Comparison of ENCODE assay signal across 25 cellular contexts in the genomic region with DNA sequence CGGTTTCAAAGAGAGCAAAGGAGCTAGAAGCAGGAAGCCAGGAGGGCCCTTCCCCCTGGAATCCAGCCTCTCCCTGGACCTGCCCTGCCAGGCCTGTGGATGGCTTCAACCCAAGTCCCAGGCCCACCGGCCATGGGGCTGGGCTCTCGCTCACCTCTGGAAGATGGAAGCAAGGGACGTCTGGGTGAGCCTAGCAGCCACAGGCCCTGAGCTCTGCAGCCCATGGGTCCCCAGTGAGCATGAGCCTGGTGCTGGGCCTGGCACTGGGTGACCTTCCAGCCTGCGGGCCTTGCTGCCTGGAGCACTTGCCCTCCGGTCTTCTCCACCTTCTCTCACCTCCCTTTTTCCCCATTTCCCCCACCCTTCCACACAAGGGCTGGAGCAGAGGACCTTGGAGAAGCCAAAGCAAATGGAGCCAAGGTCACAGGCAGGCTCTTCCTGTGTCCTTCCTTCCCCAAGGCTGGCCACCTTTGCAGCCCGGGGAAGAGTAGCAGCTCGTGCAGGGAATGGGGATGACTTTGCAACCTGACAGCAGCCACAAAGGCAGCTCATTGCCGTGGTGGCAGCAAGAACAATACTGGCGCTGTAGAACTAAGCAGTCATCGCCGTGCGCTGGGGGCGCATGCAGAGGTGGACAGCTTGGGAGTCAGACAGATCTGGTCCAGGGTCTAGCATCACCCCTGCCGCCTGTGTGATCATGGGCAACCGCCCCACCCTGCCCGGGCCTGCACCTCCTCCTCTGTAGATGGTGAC.
"Had no signal": no experiment of that assay in that cellular context is flagged by ENCODE, and none has a peak within 500 bp of the region (broad histone marks: within the 10 kb centered on the region; RNA-seq: fewer than 3 reads in every experiment).

No MANE protein-coding gene starts in this region.

- H3K27ac Mint-ChIP-seq: endodermal cell; naive thymus-derived CD4-positive, alpha-beta T cell; nephron had no signal

- H3K4me1 ChIP-seq: psoas muscle, right lobe of liver, tibial nerve, upper lobe of left lung had no signal

- H3K27me3 Mint-ChIP-seq: naive thymus-derived CD4-positive, alpha-beta T cell had no signal

- H3K9me3 ChIP-seq: gastrocnemius medialis, ovary, psoas muscle, right lobe of liver, thoracic aorta, tibial nerve, upper lobe of left lung had no signal

- H3K36me3 ChIP-seq: gastrocnemius medialis, ovary, thoracic aorta, upper lobe of left lung had no signal

- H3K4me1 Mint-ChIP-seq: endodermal cell; naive thymus-derived CD4-positive, alpha-beta T cell; nephron had no signal

- DNase-seq: cerebellar nuclear complex; effector CD8-positive, alpha-beta T cell; endodermal cell; foreskin fibroblast; gastrocnemius medialis; mesenchymal stem cell; midbrain; naive thymus-derived CD4-positive, alpha-beta T cell; occipital lobe; ovary; small intestine; stimulated activated CD4-positive, alpha-beta T cell treated with anti-CD3 and anti-CD28 coated beads, Interleukin-12 subunit alpha, Interleukin-12 subunit beta, amount 100 ng/mL, for 4 hours; stimulated activated CD4-positive, alpha-beta T cell treated with anti-CD3 and anti-CD28 coated beads, Interleukin-1b, Interleukin-23, amount 100 ng/mL, for 48 hours; stimulated activated CD4-positive, alpha-beta T cell treated with anti-CD3 and anti-CD28 coated beads, Interleukin-4, amount 100 ng/mL, for 1 hour; stimulated activated CD8-positive, alpha-beta memory T cell treated with anti-CD3 and anti-CD28 coated beads, Interleukin-4, amount 100 ng/mL, for 48 hours; stimulated activated naive CD8-positive, alpha-beta T cell treated with anti-CD3 and anti-CD28 coated beads, Interleukin-15, Interleukin-2, amounts not matched to agents 100 U/mL and 50 U/mL, for 24 hours; upper lobe of left lung had no signal

- H3K4me3 Mint-ChIP-seq: endodermal cell; naive thymus-derived CD4-positive, alpha-beta T cell; nephron had no signal

- H3K27me3 ChIP-seq: gastrocnemius medialis, ovary, right lobe of liver, tibial nerve, upper lobe of left lung had no signal

- ATAC-seq: esophagus mucosa; gastrocnemius medialis; left lobe of liver; naive thymus-derived CD4-positive, alpha-beta T cell; psoas muscle; right lobe of liver; stimulated activated naive CD8-positive, alpha-beta T cell treated with anti-CD3 and anti-CD28 coated beads, Interleukin-15, Interleukin-2, amounts not matched to agents 100 U/mL and 50 U/mL, for 24 hours had no signal

- H3K27ac ChIP-seq: epithelial cell of prostate, gastrocnemius medialis, ovary, psoas muscle, right lobe of liver, thoracic aorta, tibial nerve, upper lobe of left lung had no signal

- H3K36me3 Mint-ChIP-seq: naive thymus-derived CD4-positive, alpha-beta T cell had no signal

- H3K9me3 Mint-ChIP-seq: endodermal cell; naive thymus-derived CD4-positive, alpha-beta T cell; nephron had no signal

- H3K4me3 ChIP-seq: gastrocnemius medialis, ovary, psoas muscle, right lobe of liver, thoracic aorta, tibial nerve, upper lobe of left lung had no signal
